In genomic region chr2:159840620-159841019, GRCh38 we compare ENCODE assay signal across 22 cellular contexts. TPM values are rescaled to one million over a fixed set of nuclear protein-coding genes. Genes with fewer than 3 reads are reported as not detected.
DNase-seq lines count a peak whose midpoint lies in the region; ATAC-seq and TF ChIP-seq lines count a peak whose summit lies in the region.
"Had no signal": no experiment of that assay in that cellular context is flagged by ENCODE, and none has a peak within 500 bp of the region (broad histone marks: within the 10 kb centered on the region; RNA-seq: fewer than 3 reads in every experiment).

No MANE protein-coding gene starts in this region.

- intact Hi-C loops in activated CD4-positive, alpha-beta T cell treated with anti-CD3 and anti-CD28 coated beads, Interleukin-2, amount 10 ng/mL, durations not matched to agents 24 days and 14 days (cut with micrococcal nuclease): no loop called here
- intact Hi-C loops in testis (cut with DNase I; ENCODE audit: low total_unique reads): no loop called here

- TF ChIP-seq CTCF in fibroblast of pulmonary artery (IDR thresholded peaks at IDR 0.05; ENCODE audit: low read length, missing control alignments): no peak
- no peak for TF ChIP-seq CTCF in testis (IDR thresholded peaks at IDR 0.05)

- no peaks in the 10 kb centered on the region for H3K4me1 ChIP-seq in neuron (ENCODE audit: insufficient read depth, low read length)
- no peaks in the 10 kb centered on the region for H3K4me1 ChIP-seq in testis
- H3K4me1 ChIP-seq in HAP-1: no peaks in the 10 kb centered on the region
- H3K4me1 ChIP-seq: BE2C; BLaER1 treated with 17β-estradiol and CSF1 and Interleukin-3, amounts not matched to agents 10 nM and 100 nM had no signal

- no peaks in the 10 kb centered on the region for H3K4me1 Mint-ChIP-seq in activated CD4-positive, alpha-beta T cell treated with anti-CD3 and anti-CD28 coated beads, Interleukin-2, amount 10 ng/mL, durations not matched to agents 24 days and 14 days
- H3K4me1 Mint-ChIP-seq: CD14-positive monocyte; CD8-positive, alpha-beta memory T cell had no signal

- TF ChIP-seq POLR2A in testis (IDR thresholded peaks at IDR 0.05): no peak

- H3K27me3 ChIP-seq in neuron (ENCODE audit: insufficient read depth, low read length) (no peaks in the 10 kb centered on the region), testis (no peaks in the 10 kb centered on the region), HAP-1 (ENCODE audit: low read depth) (peaks cover 4% of the 10 kb centered on the region; the same call in 1 of the 2 replicates)
- H3K27me3 ChIP-seq: BE2C; BLaER1 treated with 17β-estradiol and CSF1 and Interleukin-3, amounts not matched to agents 10 nM and 100 nM had no signal

- peak overlapping the region; percentile 67 for H2AFZ ChIP-seq in neuron (ENCODE audit: low read depth, low read length)

- H3K27ac ChIP-seq in testis: no peak overlapping the region
- H3K27ac ChIP-seq: 22Rv1; BLaER1 treated with 17β-estradiol and CSF1 and Interleukin-3, amounts not matched to agents 10 nM and 100 nM had no signal

- no peaks in the 10 kb centered on the region for H3K27me3 Mint-ChIP-seq in activated CD4-positive, alpha-beta T cell treated with anti-CD3 and anti-CD28 coated beads, Interleukin-2, amount 10 ng/mL, durations not matched to agents 24 days and 14 days
- H3K27me3 Mint-ChIP-seq: CD4-positive, alpha-beta T cell; CD8-positive, alpha-beta memory T cell had no signal

- peak; percentile 47 for DNase-seq in activated CD4-positive, alpha-beta T cell treated with anti-CD3 and anti-CD28 coated beads, Interleukin-2, amount 10 ng/mL, durations not matched to agents 24 days and 14 days
- no peak for DNase-seq in activated CD4-positive, alpha-beta T cell treated with anti-CD3 and anti-CD28 coated beads, Interleukin-2, amount 50 U/mL, for 1 hour
- DNase-seq in fibroblast of pulmonary artery (ENCODE audit: low read depth): peak; percentile 5
- DNase-seq in testis: peak; percentile 21
- no peak for DNase-seq in HAP-1 (ENCODE audit: low spot score in 2 of 2)
- no peak for DNase-seq in stimulated activated naive CD8-positive, alpha-beta T cell treated with anti-CD3 and anti-CD28 coated beads, Interleukin-15, Interleukin-2, amounts not matched to agents 100 U/mL and 50 U/mL, for 24 hours
- DNase-seq: AML-193; BE2C; CD4-positive, alpha-beta T cell; CD8-positive, alpha-beta memory T cell; DMS 273 treated with DMSO at 0.1 percent for 48 hours; DMS53; DMS79 treated with DMSO at 0.1 percent for 48 hours; GF-D8; H7 had no signal

- 61 to 75% methylated on average over 5 of the region's 5 CpGs for WGBS in testis, 2 donors

- no peak overlapping the region for H3K4me3 ChIP-seq in fibroblast of pulmonary artery (replicated peaks; ENCODE audit: low read depth, low read length)
- no peak overlapping the region for H3K4me3 ChIP-seq in neuron (ENCODE audit: low read length)
- no peak overlapping the region for H3K4me3 ChIP-seq in testis
- H3K4me3 ChIP-seq in HAP-1: no peak overlapping the region
- H3K4me3 ChIP-seq: BLaER1 treated with 17β-estradiol and CSF1 and Interleukin-3, amounts not matched to agents 10 nM and 100 nM had no signal

- in situ Hi-C loops in HAP-1 (cut with MboI; ENCODE audit: low sequenced_read_pairs): no loop called here

- no peak overlapping the region for H3K27ac Mint-ChIP-seq in activated CD4-positive, alpha-beta T cell treated with anti-CD3 and anti-CD28 coated beads, Interleukin-2, amount 10 ng/mL, durations not matched to agents 24 days and 14 days
- H3K27ac Mint-ChIP-seq: CD14-positive monocyte; CD4-positive, alpha-beta T cell; CD8-positive, alpha-beta memory T cell had no signal

- no peaks in the 10 kb centered on the region for H3K36me3 ChIP-seq in neuron (ENCODE audit: insufficient read depth, low read length)
- no peaks in the 10 kb centered on the region for H3K36me3 ChIP-seq in testis (ENCODE audit: low read depth, missing control alignments)
- no peaks in the 10 kb centered on the region for H3K36me3 ChIP-seq in HAP-1 (replicated peaks)
- H3K36me3 ChIP-seq: BE2C had no signal

- H3K9me3 ChIP-seq in neuron (ENCODE audit: low read length) (no peaks in the 10 kb centered on the region), testis (no peaks in the 10 kb centered on the region), HAP-1 (no peaks in the 10 kb centered on the region)
- H3K9me3 ChIP-seq: BE2C; BLaER1 treated with 17β-estradiol and CSF1 and Interleukin-3, amounts not matched to agents 10 nM and 100 nM had no signal

- H3K36me3 Mint-ChIP-seq in activated CD4-positive, alpha-beta T cell treated with anti-CD3 and anti-CD28 coated beads, Interleukin-2, amount 10 ng/mL, durations not matched to agents 24 days and 14 days (ENCODE audit: low read depth): peaks cover 17% of the 10 kb centered on the region

- H3K4me3 Mint-ChIP-seq in activated CD4-positive, alpha-beta T cell treated with anti-CD3 and anti-CD28 coated beads, Interleukin-2, amount 10 ng/mL, durations not matched to agents 24 days and 14 days: no peak overlapping the region
- H3K4me3 Mint-ChIP-seq: CD14-positive monocyte; CD4-positive, alpha-beta T cell; CD8-positive, alpha-beta memory T cell had no signal

- ATAC-seq in stimulated activated naive CD8-positive, alpha-beta T cell treated with anti-CD3 and anti-CD28 coated beads, Interleukin-15, Interleukin-2, amounts not matched to agents 100 U/mL and 50 U/mL, for 24 hours: no peak
- no peak for ATAC-seq in HG03442 (IDR thresholded peaks at IDR 0.05; ENCODE audit: unreplicated experiment)
- ATAC-seq: HCT116 had no signal

- no peaks in the 10 kb centered on the region for H3K9me3 Mint-ChIP-seq in activated CD4-positive, alpha-beta T cell treated with anti-CD3 and anti-CD28 coated beads, Interleukin-2, amount 10 ng/mL, durations not matched to agents 24 days and 14 days
- H3K9me3 Mint-ChIP-seq: CD14-positive monocyte; CD4-positive, alpha-beta T cell; CD8-positive, alpha-beta memory T cell had no signal

RNA-seq across cellular contexts. Expression of gene CD302, which starts 42.6 kb away (rescaled TPM):
- total RNA-seq in activated CD4-positive, alpha-beta T cell treated with anti-CD3 and anti-CD28 coated beads, Interleukin-2, amount 10 ng/mL, durations not matched to agents 24 days and 14 days: 0.54 and 0.72 TPM in 2 replicates
- total RNA-seq in testis: 10 to 100 TPM; 18.3 to 26.4 TPM
- 23.2 TPM for polyA plus RNA-seq in testis (ENCODE audit: insufficient read depth, low read depth, low replicate concordance)
- total RNA-seq: G401 had no signal

Comparison
In these comparisons a context has a peak if more than half of its experiments do, and no peak if none do; other contexts are left out.
1. DNase-seq: peak in activated CD4-positive, alpha-beta T cell treated with anti-CD3 and anti-CD28 coated beads, Interleukin-2, amount 10 ng/mL, durations not matched to agents 24 days and 14 days (single experiment), fibroblast of pulmonary artery (single experiment) and testis (single experiment); none in activated CD4-positive, alpha-beta T cell treated with anti-CD3 and anti-CD28 coated beads, Interleukin-2, amount 50 U/mL, for 1 hour (single experiment), HAP-1 (0 of 2) and stimulated activated naive CD8-positive, alpha-beta T cell treated with anti-CD3 and anti-CD28 coated beads, Interleukin-15, Interleukin-2, amounts not matched to agents 100 U/mL and 50 U/mL, for 24 hours (single experiment).
2. RNA of gene CD302, which starts 42.6 kb away (total RNA-seq): 18.3 to 26.4 TPM in testis; 0.54 to 0.72 TPM in activated CD4-positive, alpha-beta T cell treated with anti-CD3 and anti-CD28 coated beads, Interleukin-2, amount 10 ng/mL, durations not matched to agents 24 days and 14 days; every median in the first group is over 10 times any median in the second.